In the genomic region with DNA sequence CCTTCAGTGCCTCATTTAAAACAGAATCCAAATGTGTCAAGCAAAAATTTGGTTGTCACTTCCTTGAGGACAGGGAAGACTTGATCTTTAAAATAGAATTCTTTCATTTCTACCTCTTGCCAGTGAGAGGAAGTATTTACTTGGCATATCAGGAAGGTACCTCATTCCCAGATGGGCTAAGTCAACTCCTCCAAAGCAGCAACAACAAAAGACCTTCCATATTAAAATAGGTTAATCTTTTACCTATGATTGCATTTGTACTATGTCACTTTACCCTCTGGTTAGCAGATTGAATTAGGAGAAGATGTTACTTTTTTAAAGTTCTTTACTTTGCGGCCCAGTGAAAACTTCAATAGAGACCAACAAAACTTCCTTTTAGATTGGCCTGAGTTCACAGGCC, we compare ENCODE assay signal across 24 cellular contexts.
DNase-seq lines count a peak whose midpoint lies in the region; ATAC-seq, FAIRE-seq and TF ChIP-seq lines count a peak whose summit lies in the region.
"Had no signal": no experiment of that assay in that cellular context is flagged by ENCODE, and none has a peak within 500 bp of the region (broad histone marks: within the 10 kb centered on the region; RNA-seq: fewer than 3 reads in every experiment).

No MANE protein-coding gene starts in this region.

- no peaks in the 10 kb centered on the region for H3K27me3 Mint-ChIP-seq in Calu3 (ENCODE audit: unreplicated experiment)
- no peaks in the 10 kb centered on the region for H3K27me3 Mint-ChIP-seq in neural crest cell (ENCODE audit: low read depth)
- no peaks in the 10 kb centered on the region for H3K27me3 Mint-ChIP-seq in activated T-helper 17 cell treated with anti-CD3 and anti-CD28 coated beads, Interleukin-2, amount 50 U/mL, for 72 hours
- H3K27me3 Mint-ChIP-seq: CD4-positive, alpha-beta T cell; CD8-positive, alpha-beta memory T cell had no signal

- TF ChIP-seq CTCF in Calu3 (IDR thresholded peaks at IDR 0.05; ENCODE audit: unreplicated experiment) (no peak), neural crest cell (conservative IDR thresholded peaks at IDR 0.05) (no peak)

- no peaks in the 10 kb centered on the region for H3K9me3 ChIP-seq in small intestine (ENCODE audit: control insufficient read depth, low read depth)
- H3K9me3 ChIP-seq: BE2C; BLaER1 treated with 17β-estradiol and CSF1 and Interleukin-3, amounts not matched to agents 10 nM and 100 nM had no signal

- BruUV-seq in Calu3 (replicated peaks; lab: Mats Ljungman, UMichigan): no TSS peak

- H3K4me1 Mint-ChIP-seq in Calu3 (ENCODE audit: low read depth, unreplicated experiment) (peaks cover 29% of the 10 kb centered on the region), neural crest cell (peaks cover 9% of the 10 kb centered on the region)
- no peaks in the 10 kb centered on the region for H3K4me1 Mint-ChIP-seq in activated T-helper 17 cell treated with anti-CD3 and anti-CD28 coated beads, Interleukin-2, amount 50 U/mL, for 72 hours
- H3K4me1 Mint-ChIP-seq: CD14-positive monocyte; CD8-positive, alpha-beta memory T cell had no signal

- H3K4me3 Mint-ChIP-seq in Calu3 (ENCODE audit: low read depth, unreplicated experiment) (no peak overlapping the region), neural crest cell (no peak overlapping the region)
- H3K4me3 Mint-ChIP-seq in activated T-helper 17 cell treated with anti-CD3 and anti-CD28 coated beads, Interleukin-2, amount 50 U/mL, for 72 hours: no peak overlapping the region
- H3K4me3 Mint-ChIP-seq: CD14-positive monocyte; CD4-positive, alpha-beta T cell; CD8-positive, alpha-beta memory T cell; GM23338; H9 had no signal

- H3K4me3 ChIP-seq in small intestine (ENCODE audit: low read depth in 1 of 2, low read length in 2 of 2): no peak overlapping the region
- H3K4me3 ChIP-seq: BLaER1 treated with 17β-estradiol and CSF1 and Interleukin-3, amounts not matched to agents 10 nM and 100 nM; GM23338 had no signal

- no peaks in the 10 kb centered on the region for H3K9me3 Mint-ChIP-seq in Calu3 (ENCODE audit: low read depth, unreplicated experiment)
- peaks cover 4% of the 10 kb centered on the region for H3K9me3 Mint-ChIP-seq in neural crest cell
- H3K9me3 Mint-ChIP-seq in activated T-helper 17 cell treated with anti-CD3 and anti-CD28 coated beads, Interleukin-2, amount 50 U/mL, for 72 hours: peaks cover 12% of the 10 kb centered on the region
- H3K9me3 Mint-ChIP-seq: GM23338, H9 had no signal

- no peaks in the 10 kb centered on the region for H3K27me3 ChIP-seq in small intestine (ENCODE audit: control insufficient read depth in 2 of 2, insufficient read depth in 2 of 2, low read length in 2 of 2)
- H3K27me3 ChIP-seq: BE2C; BLaER1 treated with 17β-estradiol and CSF1 and Interleukin-3, amounts not matched to agents 10 nM and 100 nM had no signal

- DNase-seq in Calu3 (no peak), left colon (no peak), neural crest cell (ENCODE audit: low read depth, low spot score) (no peak), small intestine (peak; percentile 8), putamen (ENCODE audit: low spot score) (no peak)
- DNase-seq: AML-193; BE2C; CD4-positive, alpha-beta T cell; CD8-positive, alpha-beta memory T cell; DMS53; DMS79 treated with DMSO at 0.1 percent for 48 hours; H9 had no signal

- FAIRE-seq in small intestine (lab: Jason Lieb, UNC): no peak
- FAIRE-seq: A204.1, G401.6, GM12892, GM19239 had no signal

- intact Hi-C loops in Calu3 (cut with micrococcal nuclease; ENCODE audit: unreplicated experiment): no loop called here
- intact Hi-C loops in left colon (cut with DNase I, micrococcal nuclease): no loop called here

- no peaks in the 10 kb centered on the region for H3K4me1 ChIP-seq in small intestine (ENCODE audit: control insufficient read depth in 2 of 2, insufficient read depth in 1 of 2, low read depth in 1 of 2, low read length in 1 of 2)
- H3K4me1 ChIP-seq: BLaER1 treated with 17β-estradiol and CSF1 and Interleukin-3, amounts not matched to agents 10 nM and 100 nM had no signal

- no peaks in the 10 kb centered on the region for H3K36me3 Mint-ChIP-seq in Calu3 (ENCODE audit: insufficient read depth, unreplicated experiment)
- H3K36me3 Mint-ChIP-seq in neural crest cell (ENCODE audit: low read depth): no peaks in the 10 kb centered on the region
- H3K36me3 Mint-ChIP-seq in activated T-helper 17 cell treated with anti-CD3 and anti-CD28 coated beads, Interleukin-2, amount 50 U/mL, for 72 hours (ENCODE audit: low read depth): no peaks in the 10 kb centered on the region
- H3K36me3 Mint-ChIP-seq: CD14-positive monocyte; CD8-positive, alpha-beta memory T cell had no signal

- 33 to 79% (median 55%) methylated on average over 1 of the region's 1 CpG for WGBS in small intestine, 3 donors

- CTCF ChIA-PET in Calu3 (lab: Charles Lee): no interaction called here

- ATAC-seq in left colon: peak; percentile 98
- ATAC-seq in HG03196 (IDR thresholded peaks at IDR 0.05; ENCODE audit: unreplicated experiment): no peak
- ATAC-seq in activated T-helper 17 cell treated with anti-CD3 and anti-CD28 coated beads, Interleukin-2, amount 50 U/mL, for 72 hours (replicated peaks): no peak
- no peak for ATAC-seq in GM18511 (IDR thresholded peaks at IDR 0.05; ENCODE audit: unreplicated experiment)
- ATAC-seq: GM23338, HCT116 had no signal

- H3K36me3 ChIP-seq in small intestine (ENCODE audit: control insufficient read depth in 2 of 2, insufficient read depth in 2 of 2, low read length in 2 of 2): no peaks in the 10 kb centered on the region
- H3K36me3 ChIP-seq: BE2C; BLaER1 treated with 17β-estradiol and CSF1 and Interleukin-3, amounts not matched to agents 10 nM and 100 nM had no signal

- no peak overlapping the region for H3K27ac ChIP-seq in small intestine (ENCODE audit: low read depth in 1 of 2, low read length in 1 of 2)
- H3K27ac ChIP-seq: 22Rv1; BLaER1 treated with 17β-estradiol and CSF1 and Interleukin-3, amounts not matched to agents 10 nM and 100 nM had no signal

- peak overlapping the region; percentile 70 for H3K27ac Mint-ChIP-seq in Calu3 (ENCODE audit: unreplicated experiment)
- peak overlapping the region; percentile 20 for H3K27ac Mint-ChIP-seq in neural crest cell (ENCODE audit: unreplicated experiment)
- no peak overlapping the region for H3K27ac Mint-ChIP-seq in activated T-helper 17 cell treated with anti-CD3 and anti-CD28 coated beads, Interleukin-2, amount 50 U/mL, for 72 hours
- H3K27ac Mint-ChIP-seq: CD14-positive monocyte; CD4-positive, alpha-beta T cell; CD8-positive, alpha-beta memory T cell; GM23338; H9 had no signal
